ENCODE assay signal across 4 cellular contexts in genomic region chr6:160093946-160094345, GRCh38.
"Had no signal": no experiment of that assay in that cellular context is flagged by ENCODE, and none has a peak within 500 bp of the region (broad histone marks: within the 10 kb centered on the region; RNA-seq: fewer than 3 reads in every experiment).

No MANE protein-coding gene starts in this region.

- ATAC-seq: GM23338 had no signal

- H3K9me3 Mint-ChIP-seq: GM23338, H9, IgD-negative memory B cell had no signal

- H3K27ac Mint-ChIP-seq: GM23338, H9, IgD-negative memory B cell had no signal

- DNase-seq: H9, HCEC 1CT had no signal

- H3K4me3 Mint-ChIP-seq: GM23338, H9, IgD-negative memory B cell had no signal

- H3K27me3 Mint-ChIP-seq: IgD-negative memory B cell had no signal

- H3K4me1 Mint-ChIP-seq: GM23338, H9 had no signal
